ENCODE assay signal across 20 cellular contexts in the genomic region with DNA sequence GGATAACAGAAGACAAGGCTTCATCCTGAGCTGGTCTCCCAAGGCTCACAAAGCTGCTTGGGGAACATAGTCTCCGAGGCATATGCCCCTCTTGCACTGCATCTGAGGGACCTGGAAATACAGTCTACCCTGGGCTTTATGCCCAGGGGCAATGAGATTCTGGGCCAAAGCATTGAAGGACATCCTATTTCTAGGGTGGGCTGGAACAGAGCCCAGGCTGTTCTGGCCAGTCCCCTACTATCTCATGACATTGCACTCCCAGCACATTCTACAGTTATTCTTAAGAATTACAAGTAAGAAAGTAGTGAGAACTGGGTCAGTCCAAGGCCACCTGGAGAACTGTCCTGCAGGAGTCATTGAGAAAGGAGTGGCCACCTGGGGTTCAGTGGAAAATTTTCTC.
"Had no signal": no experiment of that assay in that cellular context is flagged by ENCODE, and none has a peak within 500 bp of the region (broad histone marks: within the 10 kb centered on the region; RNA-seq: fewer than 3 reads in every experiment).

No MANE protein-coding gene starts in this region.

- H3K4me3 ChIP-seq: coronary artery, pancreas, right lobe of liver, skin epidermis, stomach, suprapubic skin, uterus had no signal

- H3K36me3 ChIP-seq: neutrophil, pancreas, right lobe of liver, stomach, suprapubic skin, uterus had no signal

- ATAC-seq: activated CD4-positive, CD25-positive, alpha-beta regulatory T cell treated with anti-CD3 and anti-CD28 coated beads, Interleukin-2, amount 50 U/mL, for 24 hours; activated CD8-positive, alpha-beta T cell treated with anti-CD3 and anti-CD28 coated beads, Interleukin-2, amount 10 ng/mL, durations not matched to agents 7 days and 5 days; left lobe of liver; pancreas; right lobe of liver; stimulated activated memory B cell treated with anti-CD40 and anti-IgM and Interleukin-4, amounts not matched to agents 10 μg/mL and 1 μg/mL and 100 μg/mL, for 72 hours had no signal

- H3K9me3 ChIP-seq: neutrophil, pancreas, right lobe of liver, stomach, suprapubic skin, uterus had no signal

- H3K27me3 ChIP-seq: neutrophil, pancreas, right lobe of liver, stomach, uterus had no signal

- DNase-seq: activated CD4-positive, alpha-beta T cell treated with anti-CD3 and anti-CD28 coated beads, Interleukin-2, amount 10 ng/mL, durations not matched to agents 7 days and 5 days; activated CD8-positive, alpha-beta T cell treated with anti-CD3 and anti-CD28 coated beads, Interleukin-2, amount 10 ng/mL, durations not matched to agents 7 days and 5 days; activated naive CD8-positive, alpha-beta T cell treated with anti-CD3 and anti-CD28 coated beads for 36 hours; amniotic stem cell; cerebellar nuclear complex; kidney; pancreas; right lobe of liver; stimulated activated CD4-positive, alpha-beta T cell treated with anti-CD3 and anti-CD28 coated beads, Interleukin-2, amount 100 ng/mL, for 24 hours; stomach; trophoblast cell; uterus had no signal

- H3K27ac ChIP-seq: coronary artery, neutrophil, pancreas, right lobe of liver, skin epidermis, stomach, suprapubic skin, uterus, VCaP had no signal

- H3K4me1 ChIP-seq: pancreas, right lobe of liver, stomach, suprapubic skin, uterus had no signal
